ENCODE assay signal across 1 cellular context in genomic region chr17:2302740-2303277, GRCh38.
TF ChIP-seq lines count a peak whose summit lies in the region.

No MANE protein-coding gene starts in this region.

TF ChIP-seq in GM23338, 12 proteins besides CTCF, POLR2A, EP300 and RAD21 (continued from another document):
- TF ChIP-seq REST (IDR thresholded peaks at IDR 0.05; ENCODE audit: unreplicated experiment) (no peak), ZNF462 (CRISPR knock-in tag; IDR thresholded peaks at IDR 0.05) (no peak), POLR2AphosphoS5 (IDR thresholded peaks at IDR 0.05; ENCODE audit: low read depth) (no peak), EZH2 (IDR thresholded peaks at IDR 0.05; ENCODE audit: low read depth, unreplicated experiment) (no peak), ZNF331 (CRISPR knock-in tag; IDR thresholded peaks at IDR 0.05; ENCODE audit: low read depth) (no peak), NANOG (IDR thresholded peaks at IDR 0.05; ENCODE audit: borderline replicate concordance) (no peak), STAT1 (IDR thresholded peaks at IDR 0.05; ENCODE audit: unreplicated experiment) (no peak)
